24 cellular contexts compared by ENCODE assay signal in the genomic region with DNA sequence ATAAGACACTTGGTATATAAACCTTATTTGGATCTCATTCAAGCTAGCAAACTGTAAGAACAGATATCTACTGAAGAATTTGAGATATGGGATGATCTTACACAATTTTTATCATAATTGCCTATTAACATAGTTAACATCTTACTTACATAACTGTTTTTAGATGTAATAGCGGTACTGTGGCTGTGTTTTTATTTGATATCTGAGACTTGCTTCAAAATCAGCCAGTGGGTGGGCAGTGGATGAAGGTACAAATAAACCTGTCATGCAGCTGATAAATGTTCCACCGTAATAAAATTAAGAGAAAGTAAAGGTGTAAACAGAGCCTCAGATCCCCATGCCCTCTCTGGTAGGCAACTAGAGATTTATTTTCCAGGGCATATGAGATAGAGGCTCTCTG. TPM values are rescaled to one million over a fixed set of nuclear protein-coding genes. Genes with fewer than 3 reads are reported as not detected.
DNase-seq lines count a peak whose midpoint lies in the region; ATAC-seq and TF ChIP-seq lines count a peak whose summit lies in the region.
"Had no signal": no experiment of that assay in that cellular context is flagged by ENCODE, and none has a peak within 500 bp of the region (broad histone marks: within the 10 kb centered on the region; RNA-seq: fewer than 3 reads in every experiment).

No MANE protein-coding gene starts in this region.

- TF ChIP-seq CTCF in choroid plexus epithelial cell (conservative IDR thresholded peaks at IDR 0.05; ENCODE audit: low read depth, low read length) (no peak), nephron progenitor cell (IDR thresholded peaks at IDR 0.05) (no peak), foreskin keratinocyte (conservative IDR thresholded peaks at IDR 0.05) (no peak), stomach (IDR thresholded peaks at IDR 0.05) (no peak)

- no peak for TF ChIP-seq EP300 in stomach (IDR thresholded peaks at IDR 0.05)

- no peak for ATAC-seq in HG02870 (IDR thresholded peaks at IDR 0.05; ENCODE audit: unreplicated experiment)
- ATAC-seq in foreskin keratinocyte: no peak
- ATAC-seq: CD8-positive, alpha-beta T cell had no signal

- no peaks in the 10 kb centered on the region for H3K9me3 ChIP-seq in stomach
- H3K9me3 ChIP-seq: Caco-2, MG63, Peyer's patch had no signal

- peak in 2 of 3 experiments; percentile 9 to 56 for DNase-seq in NCI-H1417 (lab: John Stamatoyannopoulos, UW)
- no peak for DNase-seq in NCI-H1417 treated with DMSO at 0.1 percent for 48 hours (lab: John Stamatoyannopoulos, UW)
- peak; percentile 19 for DNase-seq in choroid plexus epithelial cell (ENCODE audit: low read depth)
- no peak for DNase-seq in nephron progenitor cell
- no peak for DNase-seq in foreskin keratinocyte
- DNase-seq in stomach: no peak
- DNase-seq: Caco-2; CD8-positive, alpha-beta T cell; HCEC 1CT; KBM-7; MG63; NCI-H1105 treated with DMSO at 0.1 percent for 48 hours; NCI-H1694; NCI-H2029 treated with DMSO at 0.1 percent for 48 hours; NCI-H446 treated with DMSO at 0.1 percent for 48 hours; NCI-H526; OCI-M1; Peyer's patch; SHP77 treated with DMSO at 0.1 percent for 48 hours had no signal

- intact Hi-C loops in stomach (cut with DNase I; ENCODE audit: low total_unique reads): no loop called here

- no peaks in the 10 kb centered on the region for H3K9me3 Mint-ChIP-seq in nephron progenitor cell
- H3K9me3 Mint-ChIP-seq: CD8-positive, alpha-beta T cell had no signal

- peak overlapping the region; percentile 1 for H3K4me3 Mint-ChIP-seq in nephron progenitor cell
- H3K4me3 Mint-ChIP-seq: B cell; CD8-positive, alpha-beta T cell had no signal

- H3K27me3 ChIP-seq in foreskin keratinocyte: no peaks in the 10 kb centered on the region
- H3K27me3 ChIP-seq in stomach: no peaks in the 10 kb centered on the region
- H3K27me3 ChIP-seq: MG63, Peyer's patch had no signal

- WGBS in stomach, 5 donors: 62 to 86% (median 69%) methylated on average over 2 of the region's 2 CpGs

- peaks cover 42% of the 10 kb centered on the region for H3K4me1 Mint-ChIP-seq in nephron progenitor cell

- no peak for TF ChIP-seq POLR2A in stomach (IDR thresholded peaks at IDR 0.05)

- no peak overlapping the region for H3K4me3 ChIP-seq in choroid plexus epithelial cell (ENCODE audit: low read depth, low read length)
- H3K4me3 ChIP-seq in stomach: no peak overlapping the region
- H3K4me3 ChIP-seq: MG63, Peyer's patch, SK-N-MC had no signal

- H3K27me3 Mint-ChIP-seq in nephron progenitor cell (ENCODE audit: low read depth, poor library complexity): peaks cover 5% of the 10 kb centered on the region
- H3K27me3 Mint-ChIP-seq: B cell had no signal

- H3K27ac ChIP-seq in foreskin keratinocyte (no peak overlapping the region), stomach (no peak overlapping the region)
- H3K27ac ChIP-seq: 22Rv1, C4-2B, Peyer's patch, SK-N-MC had no signal

- no peaks in the 10 kb centered on the region for H3K36me3 ChIP-seq in stomach
- H3K36me3 ChIP-seq: MG63, Peyer's patch had no signal

- no peak overlapping the region for H3K27ac Mint-ChIP-seq in nephron progenitor cell
- H3K27ac Mint-ChIP-seq: B cell; CD8-positive, alpha-beta T cell had no signal

- no peaks in the 10 kb centered on the region for H3K4me1 ChIP-seq in foreskin keratinocyte
- H3K4me1 ChIP-seq in stomach: no peaks in the 10 kb centered on the region
- H3K4me1 ChIP-seq: Caco-2, Peyer's patch had no signal

- peaks cover 14% of the 10 kb centered on the region for H3K36me3 Mint-ChIP-seq in nephron progenitor cell (ENCODE audit: low read depth)
- H3K36me3 Mint-ChIP-seq: CD8-positive, alpha-beta T cell had no signal

RNA-seq across cellular contexts. Expression of gene PTPRN2, which starts 28.4 kb away (rescaled TPM):
- not detected in 2 replicates for total RNA-seq in foreskin keratinocyte
- polyA plus RNA-seq in foreskin keratinocyte: not detected in 2 replicates
- total RNA-seq in stomach: 100 to 1,000 TPM in 1 of 5 donors, 10 to 100 TPM in 4; 35.8 to 136 (median 66.3) TPM
- polyA plus RNA-seq in stomach: 10 to 100 TPM in 1 of 3 donors, 1 to 10 TPM in 2; 4.9 to 10.8 (median 9.0) TPM

Comparison
In these comparisons a context has a peak if more than half of its experiments do, and no peak if none do; other contexts are left out.
1. DNase-seq: peak in NCI-H1417 (2 of 3) and choroid plexus epithelial cell (single experiment); none in NCI-H1417 treated with DMSO at 0.1 percent for 48 hours (single experiment), nephron progenitor cell (single experiment), foreskin keratinocyte (0 of 2) and stomach (single experiment).
2. RNA of gene PTPRN2, which starts 28.4 kb away (total RNA-seq): 35.8 to 136 TPM in stomach; not detected in foreskin keratinocyte; every median in the first group is over 10 times any median in the second.